In the genomic region with DNA sequence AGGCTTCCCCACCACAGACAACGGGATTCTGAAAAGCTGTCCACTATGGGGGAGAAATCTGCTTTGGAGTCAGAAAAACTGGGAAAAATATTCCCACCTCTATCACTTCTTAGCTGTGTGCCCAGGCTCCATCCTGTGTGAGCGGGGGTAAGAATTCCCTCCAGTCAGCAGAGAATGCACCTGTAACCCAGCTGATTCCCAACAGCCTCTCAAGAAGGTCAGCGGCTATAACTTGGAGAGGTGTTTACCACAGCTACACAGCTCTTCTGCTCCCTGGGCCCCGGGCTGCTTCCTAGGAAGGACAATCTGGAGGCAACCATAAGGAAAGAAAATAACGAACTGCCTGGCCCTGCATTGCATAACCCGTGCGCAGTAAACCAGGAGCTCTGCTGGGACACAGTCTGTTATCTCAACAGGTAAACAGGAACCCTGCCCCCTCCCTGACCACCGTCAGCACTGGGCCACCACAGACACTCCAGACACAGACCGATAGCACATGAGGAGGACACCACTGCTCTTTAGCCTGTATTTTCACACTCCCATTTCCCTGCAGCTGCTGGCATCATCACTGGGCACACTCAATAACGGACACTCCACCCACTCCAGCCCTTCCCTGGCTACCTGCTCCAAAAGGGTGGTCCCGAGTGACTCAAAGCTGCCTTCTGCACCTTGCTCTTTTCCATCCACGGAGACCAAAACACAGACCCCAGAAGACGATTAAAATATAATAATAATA, we compare ENCODE assay signal across 1 cellular context.
TF ChIP-seq lines count a peak whose summit lies in the region.

No MANE protein-coding gene starts in this region.

TF ChIP-seq in HepG2, 621 proteins besides CTCF, POLR2A, EP300 and RAD21 (continued from another document and continues in another):
- TF ChIP-seq, protein P1, sequence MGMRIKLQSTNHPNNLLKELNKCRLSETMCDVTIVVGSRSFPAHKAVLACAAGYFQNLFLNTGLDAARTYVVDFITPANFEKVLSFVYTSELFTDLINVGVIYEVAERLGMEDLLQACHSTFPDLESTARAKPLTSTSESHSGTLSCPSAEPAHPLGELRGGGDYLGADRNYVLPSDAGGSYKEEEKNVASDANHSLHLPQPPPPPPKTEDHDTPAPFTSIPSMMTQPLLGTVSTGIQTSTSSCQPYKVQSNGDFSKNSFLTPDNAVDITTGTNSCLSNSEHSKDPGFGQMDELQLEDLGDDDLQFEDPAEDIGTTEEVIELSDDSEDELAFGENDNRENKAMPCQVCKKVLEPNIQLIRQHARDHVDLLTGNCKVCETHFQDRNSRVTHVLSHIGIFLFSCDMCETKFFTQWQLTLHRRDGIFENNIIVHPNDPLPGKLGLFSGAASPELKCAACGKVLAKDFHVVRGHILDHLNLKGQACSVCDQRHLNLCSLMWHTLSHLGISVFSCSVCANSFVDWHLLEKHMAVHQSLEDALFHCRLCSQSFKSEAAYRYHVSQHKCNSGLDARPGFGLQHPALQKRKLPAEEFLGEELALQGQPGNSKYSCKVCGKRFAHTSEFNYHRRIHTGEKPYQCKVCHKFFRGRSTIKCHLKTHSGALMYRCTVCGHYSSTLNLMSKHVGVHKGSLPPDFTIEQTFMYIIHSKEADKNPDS (CRISPR knock-in tag; IDR thresholded peaks at IDR 0.05) = no peak
- TF ChIP-seq ZNF619 (CRISPR knock-in tag; IDR thresholded peaks at IDR 0.05) (no peak), KLF9 (CRISPR knock-in tag; IDR thresholded peaks at IDR 0.05; ENCODE audit: low read depth) (no peak; the same call in 1 of the 2 replicates), NRL (CRISPR knock-in tag; IDR thresholded peaks at IDR 0.05; ENCODE audit: borderline replicate concordance) (peak; percentile 68; the same call in 1 of the 2 replicates), ZNF615 (CRISPR knock-in tag; IDR thresholded peaks at IDR 0.05; ENCODE audit: borderline replicate concordance) (no peak), ZNF660 (CRISPR knock-in tag; IDR thresholded peaks at IDR 0.05; ENCODE audit: borderline replicate concordance, low read depth) (no peak), KDM5A (IDR thresholded peaks at IDR 0.05; ENCODE audit: borderline replicate concordance, low read length) (peak; percentile 37; the same call in 1 of the 2 replicates), NBN (conservative IDR thresholded peaks at IDR 0.05) (no peak), ZSCAN20 (CRISPR knock-in tag; IDR thresholded peaks at IDR 0.05; ENCODE audit: borderline replicate concordance) (no peak), SP1 (IDR thresholded peaks at IDR 0.05) (no peak), SP1 (CRISPR knock-in tag; IDR thresholded peaks at IDR 0.05) (peak; percentile 23; the same call in 1 of the 2 replicates), SRSF9 (IDR thresholded peaks at IDR 0.05; ENCODE audit: borderline replicate concordance, insufficient read depth, low read depth, low read length, poor library complexity, severe bottlenecking) (no peak), U2AF1 (optimal IDR thresholded peaks at IDR 0.05; ENCODE audit: low read depth, low read length) (peak; percentile 45), ZNF761 (CRISPR knock-in tag; conservative IDR thresholded peaks at IDR 0.05) (no peak), ZNF556 (CRISPR knock-in tag; IDR thresholded peaks at IDR 0.05; ENCODE audit: borderline replicate concordance) (peak; percentile 55; the same call in 1 of the 2 replicates), ZNF253 (CRISPR knock-in tag; IDR thresholded peaks at IDR 0.05; ENCODE audit: borderline replicate concordance) (no peak; the same call in 1 of the 2 replicates), ZBTB3 (CRISPR knock-in tag; IDR thresholded peaks at IDR 0.05; ENCODE audit: borderline replicate concordance, low read depth) (no peak), RBAK (CRISPR knock-in tag; IDR thresholded peaks at IDR 0.05) (no peak), ZBTB38 (CRISPR knock-in tag; IDR thresholded peaks at IDR 0.05) (peak; percentile 33; the same call in 1 of the 2 replicates), CCAR2 (optimal IDR thresholded peaks at IDR 0.05; ENCODE audit: low read depth, low read length) (peak; percentile 32), ZKSCAN8 (CRISPR knock-in tag; IDR thresholded peaks at IDR 0.05; ENCODE audit: borderline replicate concordance) (peak; percentile 81; the same call in 1 of the 2 replicates), MIXL1 (CRISPR knock-in tag; IDR thresholded peaks at IDR 0.05) (peak; percentile 90), ZFP90 (CRISPR knock-in tag; IDR thresholded peaks at IDR 0.05; ENCODE audit: borderline replicate concordance) (no peak; the same call in 1 of the 2 replicates), IKZF1 (IDR thresholded peaks at IDR 0.05) (no peak), ZNF337 (CRISPR knock-in tag; IDR thresholded peaks at IDR 0.05; ENCODE audit: borderline replicate concordance, low read depth) (no peak), ZFP36L2 (CRISPR knock-in tag; IDR thresholded peaks at IDR 0.05) (no peak), SPEN (CRISPR knock-in tag; IDR thresholded peaks at IDR 0.05; ENCODE audit: low read depth) (peak; percentile 91), ZNF672 (CRISPR knock-in tag; IDR thresholded peaks at IDR 0.05) (no peak), ZMAT3 (CRISPR knock-in tag; conservative IDR thresholded peaks at IDR 0.05) (peak; percentile 63; the same call in 1 of the 2 replicates), GFI1 (CRISPR knock-in tag; IDR thresholded peaks at IDR 0.05; ENCODE audit: borderline replicate concordance) (peak; percentile 92), ZNF850 (CRISPR knock-in tag; conservative IDR thresholded peaks at IDR 0.05) (peak; percentile 82; the same call in 1 of the 2 replicates), ASH2L (IDR thresholded peaks at IDR 0.05; ENCODE audit: insufficient read length, low read depth, low read length) (peak; percentile 34), ZNF549 (CRISPR knock-in tag; IDR thresholded peaks at IDR 0.05) (no peak), CREM (IDR thresholded peaks at IDR 0.05) (peak; percentile 82; the same call in 1 of the 2 replicates), CREM (CRISPR knock-in tag; IDR thresholded peaks at IDR 0.05) (no peak), ZNF878 (CRISPR knock-in tag; IDR thresholded peaks at IDR 0.05) (no peak; the same call in 1 of the 2 replicates), ZNF468 (CRISPR knock-in tag; IDR thresholded peaks at IDR 0.05) (no peak; the same call in 1 of the 2 replicates)
- TF ChIP-seq, protein P2, sequence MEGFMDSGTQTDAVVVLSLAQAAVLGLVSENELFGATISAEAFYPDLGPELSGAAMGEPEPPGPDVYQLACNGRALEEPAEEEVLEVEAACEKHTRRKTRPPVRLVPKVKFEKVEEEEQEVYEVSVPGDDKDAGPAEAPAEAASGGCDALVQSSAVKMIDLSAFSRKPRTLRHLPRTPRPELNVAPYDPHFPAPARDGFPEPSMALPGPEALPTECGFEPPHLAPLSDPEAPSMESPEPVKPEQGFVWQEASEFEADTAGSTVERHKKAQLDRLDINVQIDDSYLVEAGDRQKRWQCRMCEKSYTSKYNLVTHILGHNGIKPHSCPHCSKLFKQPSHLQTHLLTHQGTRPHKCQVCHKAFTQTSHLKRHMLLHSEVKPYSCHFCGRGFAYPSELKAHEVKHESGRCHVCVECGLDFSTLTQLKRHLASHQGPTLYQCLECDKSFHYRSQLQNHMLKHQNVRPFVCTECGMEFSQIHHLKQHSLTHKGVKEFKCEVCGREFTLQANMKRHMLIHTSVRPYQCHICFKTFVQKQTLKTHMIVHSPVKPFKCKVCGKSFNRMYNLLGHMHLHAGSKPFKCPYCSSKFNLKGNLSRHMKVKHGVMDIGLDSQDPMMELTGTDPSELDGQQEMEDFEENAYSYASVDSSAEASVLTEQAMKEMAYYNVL (CRISPR knock-in tag; IDR thresholded peaks at IDR 0.05; ENCODE audit: borderline replicate concordance) = peak; percentile 76; the same call in 1 of the 2 replicates
- TF ChIP-seq, protein P3, sequence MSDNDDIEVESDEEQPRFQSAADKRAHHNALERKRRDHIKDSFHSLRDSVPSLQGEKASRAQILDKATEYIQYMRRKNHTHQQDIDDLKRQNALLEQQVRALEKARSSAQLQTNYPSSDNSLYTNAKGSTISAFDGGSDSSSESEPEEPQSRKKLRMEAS (IDR thresholded peaks at IDR 0.05) = peak; percentile 80
- TF ChIP-seq, protein P4, sequence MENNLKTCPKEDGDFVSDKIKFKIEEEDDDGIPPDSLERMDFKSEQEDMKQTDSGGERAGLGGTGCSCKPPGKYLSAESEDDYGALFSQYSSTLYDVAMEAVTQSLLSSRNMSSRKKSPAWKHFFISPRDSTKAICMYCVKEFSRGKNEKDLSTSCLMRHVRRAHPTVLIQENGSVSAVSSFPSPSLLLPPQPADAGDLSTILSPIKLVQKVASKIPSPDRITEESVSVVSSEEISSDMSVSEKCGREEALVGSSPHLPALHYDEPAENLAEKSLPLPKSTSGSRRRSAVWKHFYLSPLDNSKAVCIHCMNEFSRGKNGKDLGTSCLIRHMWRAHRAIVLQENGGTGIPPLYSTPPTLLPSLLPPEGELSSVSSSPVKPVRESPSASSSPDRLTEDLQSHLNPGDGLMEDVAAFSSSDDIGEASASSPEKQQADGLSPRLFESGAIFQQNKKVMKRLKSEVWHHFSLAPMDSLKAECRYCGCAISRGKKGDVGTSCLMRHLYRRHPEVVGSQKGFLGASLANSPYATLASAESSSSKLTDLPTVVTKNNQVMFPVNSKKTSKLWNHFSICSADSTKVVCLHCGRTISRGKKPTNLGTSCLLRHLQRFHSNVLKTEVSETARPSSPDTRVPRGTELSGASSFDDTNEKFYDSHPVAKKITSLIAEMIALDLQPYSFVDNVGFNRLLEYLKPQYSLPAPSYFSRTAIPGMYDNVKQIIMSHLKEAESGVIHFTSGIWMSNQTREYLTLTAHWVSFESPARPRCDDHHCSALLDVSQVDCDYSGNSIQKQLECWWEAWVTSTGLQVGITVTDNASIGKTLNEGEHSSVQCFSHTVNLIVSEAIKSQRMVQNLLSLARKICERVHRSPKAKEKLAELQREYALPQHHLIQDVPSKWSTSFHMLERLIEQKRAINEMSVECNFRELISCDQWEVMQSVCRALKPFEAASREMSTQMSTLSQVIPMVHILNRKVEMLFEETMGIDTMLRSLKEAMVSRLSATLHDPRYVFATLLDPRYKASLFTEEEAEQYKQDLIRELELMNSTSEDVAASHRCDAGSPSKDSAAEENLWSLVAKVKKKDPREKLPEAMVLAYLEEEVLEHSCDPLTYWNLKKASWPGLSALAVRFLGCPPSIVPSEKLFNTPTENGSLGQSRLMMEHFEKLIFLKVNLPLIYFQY (CRISPR knock-in tag; IDR thresholded peaks at IDR 0.05; ENCODE audit: borderline replicate concordance) = peak; percentile 88; the same call in 1 of the 2 replicates
- TF ChIP-seq, protein P5, sequence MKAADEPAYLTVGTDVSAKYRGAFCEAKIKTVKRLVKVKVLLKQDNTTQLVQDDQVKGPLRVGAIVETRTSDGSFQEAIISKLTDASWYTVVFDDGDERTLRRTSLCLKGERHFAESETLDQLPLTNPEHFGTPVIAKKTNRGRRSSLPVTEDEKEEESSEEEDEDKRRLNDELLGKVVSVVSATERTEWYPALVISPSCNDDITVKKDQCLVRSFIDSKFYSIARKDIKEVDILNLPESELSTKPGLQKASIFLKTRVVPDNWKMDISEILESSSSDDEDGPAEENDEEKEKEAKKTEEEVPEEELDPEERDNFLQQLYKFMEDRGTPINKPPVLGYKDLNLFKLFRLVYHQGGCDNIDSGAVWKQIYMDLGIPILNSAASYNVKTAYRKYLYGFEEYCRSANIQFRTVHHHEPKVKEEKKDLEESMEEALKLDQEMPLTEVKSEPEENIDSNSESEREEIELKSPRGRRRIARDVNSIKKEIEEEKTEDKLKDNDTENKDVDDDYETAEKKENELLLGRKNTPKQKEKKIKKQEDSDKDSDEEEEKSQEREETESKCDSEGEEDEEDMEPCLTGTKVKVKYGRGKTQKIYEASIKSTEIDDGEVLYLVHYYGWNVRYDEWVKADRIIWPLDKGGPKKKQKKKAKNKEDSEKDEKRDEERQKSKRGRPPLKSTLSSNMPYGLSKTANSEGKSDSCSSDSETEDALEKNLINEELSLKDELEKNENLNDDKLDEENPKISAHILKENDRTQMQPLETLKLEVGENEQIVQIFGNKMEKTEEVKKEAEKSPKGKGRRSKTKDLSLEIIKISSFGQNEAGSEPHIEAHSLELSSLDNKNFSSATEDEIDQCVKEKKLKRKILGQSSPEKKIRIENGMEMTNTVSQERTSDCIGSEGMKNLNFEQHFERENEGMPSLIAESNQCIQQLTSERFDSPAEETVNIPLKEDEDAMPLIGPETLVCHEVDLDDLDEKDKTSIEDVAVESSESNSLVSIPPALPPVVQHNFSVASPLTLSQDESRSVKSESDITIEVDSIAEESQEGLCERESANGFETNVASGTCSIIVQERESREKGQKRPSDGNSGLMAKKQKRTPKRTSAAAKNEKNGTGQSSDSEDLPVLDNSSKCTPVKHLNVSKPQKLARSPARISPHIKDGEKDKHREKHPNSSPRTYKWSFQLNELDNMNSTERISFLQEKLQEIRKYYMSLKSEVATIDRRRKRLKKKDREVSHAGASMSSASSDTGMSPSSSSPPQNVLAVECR (CRISPR knock-in tag; IDR thresholded peaks at IDR 0.05; ENCODE audit: borderline replicate concordance) = peak; percentile 89; the same call in 1 of the 2 replicates
- TF ChIP-seq, protein P6, sequence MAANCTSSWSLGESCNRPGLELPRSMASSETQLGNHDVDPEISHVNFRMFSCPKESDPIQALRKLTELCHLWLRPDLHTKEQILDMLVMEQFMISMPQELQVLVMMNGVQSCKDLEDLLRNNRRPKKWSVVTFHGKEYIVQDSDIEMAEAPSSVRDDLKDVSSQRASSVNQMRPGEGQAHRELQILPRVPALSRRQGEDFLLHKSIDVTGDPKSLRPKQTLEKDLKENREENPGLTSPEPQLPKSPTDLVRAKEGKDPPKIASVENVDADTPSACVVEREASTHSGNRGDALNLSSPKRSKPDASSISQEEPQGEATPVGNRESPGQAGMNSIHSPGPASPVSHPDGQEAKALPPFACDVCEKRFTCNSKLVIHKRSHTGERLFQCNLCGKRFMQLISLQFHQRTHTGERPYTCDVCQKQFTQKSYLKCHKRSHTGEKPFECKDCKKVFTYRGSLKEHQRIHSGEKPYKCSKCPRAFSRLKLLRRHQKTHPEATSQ (CRISPR knock-in tag; IDR thresholded peaks at IDR 0.05; ENCODE audit: borderline replicate concordance) = 0 out of 2 replicates have a peak, but pooled peaks have one; percentile 40
- TF ChIP-seq, protein P7, sequence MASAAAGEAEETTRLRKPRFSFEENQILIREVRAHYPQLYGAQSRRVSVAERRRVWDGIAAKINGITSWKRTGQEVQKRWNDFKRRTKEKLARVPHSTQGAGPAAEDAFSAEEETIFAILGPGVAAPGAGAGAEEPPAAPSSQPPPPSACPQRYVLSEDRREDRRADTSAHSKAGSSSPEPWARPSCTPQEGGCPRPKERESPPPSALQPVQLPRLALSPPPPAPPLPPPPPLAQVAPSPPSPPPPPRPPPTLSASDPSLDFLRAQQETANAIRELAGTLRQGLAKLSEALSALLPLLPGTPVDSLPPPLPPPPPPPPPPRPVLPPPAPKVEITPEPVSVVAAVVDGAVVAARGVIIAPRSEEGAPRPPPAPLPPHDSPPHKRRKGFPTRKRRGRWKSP (CRISPR knock-in tag; IDR thresholded peaks at IDR 0.05) = peak; percentile 88
- TF ChIP-seq, protein P8, sequence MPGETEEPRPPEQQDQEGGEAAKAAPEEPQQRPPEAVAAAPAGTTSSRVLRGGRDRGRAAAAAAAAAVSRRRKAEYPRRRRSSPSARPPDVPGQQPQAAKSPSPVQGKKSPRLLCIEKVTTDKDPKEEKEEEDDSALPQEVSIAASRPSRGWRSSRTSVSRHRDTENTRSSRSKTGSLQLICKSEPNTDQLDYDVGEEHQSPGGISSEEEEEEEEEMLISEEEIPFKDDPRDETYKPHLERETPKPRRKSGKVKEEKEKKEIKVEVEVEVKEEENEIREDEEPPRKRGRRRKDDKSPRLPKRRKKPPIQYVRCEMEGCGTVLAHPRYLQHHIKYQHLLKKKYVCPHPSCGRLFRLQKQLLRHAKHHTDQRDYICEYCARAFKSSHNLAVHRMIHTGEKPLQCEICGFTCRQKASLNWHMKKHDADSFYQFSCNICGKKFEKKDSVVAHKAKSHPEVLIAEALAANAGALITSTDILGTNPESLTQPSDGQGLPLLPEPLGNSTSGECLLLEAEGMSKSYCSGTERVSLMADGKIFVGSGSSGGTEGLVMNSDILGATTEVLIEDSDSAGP (CRISPR knock-in tag; IDR thresholded peaks at IDR 0.05; ENCODE audit: borderline replicate concordance) = peak; percentile 63; the same call in 1 of the 2 replicates
